1 cellular context compared by ENCODE assay signal in genomic region chr19:45506991-45507863, GRCh38.
TF ChIP-seq lines count a peak whose summit lies in the region.

VASP (plus strand) TSS chr19:45507479; CDS start chr19:45507772, 293 bp downstream.

TF ChIP-seq in K562, 482 proteins besides CTCF, POLR2A, EP300 and RAD21 (continued from another document and continues in another):
- TF ChIP-seq, protein P1, sequence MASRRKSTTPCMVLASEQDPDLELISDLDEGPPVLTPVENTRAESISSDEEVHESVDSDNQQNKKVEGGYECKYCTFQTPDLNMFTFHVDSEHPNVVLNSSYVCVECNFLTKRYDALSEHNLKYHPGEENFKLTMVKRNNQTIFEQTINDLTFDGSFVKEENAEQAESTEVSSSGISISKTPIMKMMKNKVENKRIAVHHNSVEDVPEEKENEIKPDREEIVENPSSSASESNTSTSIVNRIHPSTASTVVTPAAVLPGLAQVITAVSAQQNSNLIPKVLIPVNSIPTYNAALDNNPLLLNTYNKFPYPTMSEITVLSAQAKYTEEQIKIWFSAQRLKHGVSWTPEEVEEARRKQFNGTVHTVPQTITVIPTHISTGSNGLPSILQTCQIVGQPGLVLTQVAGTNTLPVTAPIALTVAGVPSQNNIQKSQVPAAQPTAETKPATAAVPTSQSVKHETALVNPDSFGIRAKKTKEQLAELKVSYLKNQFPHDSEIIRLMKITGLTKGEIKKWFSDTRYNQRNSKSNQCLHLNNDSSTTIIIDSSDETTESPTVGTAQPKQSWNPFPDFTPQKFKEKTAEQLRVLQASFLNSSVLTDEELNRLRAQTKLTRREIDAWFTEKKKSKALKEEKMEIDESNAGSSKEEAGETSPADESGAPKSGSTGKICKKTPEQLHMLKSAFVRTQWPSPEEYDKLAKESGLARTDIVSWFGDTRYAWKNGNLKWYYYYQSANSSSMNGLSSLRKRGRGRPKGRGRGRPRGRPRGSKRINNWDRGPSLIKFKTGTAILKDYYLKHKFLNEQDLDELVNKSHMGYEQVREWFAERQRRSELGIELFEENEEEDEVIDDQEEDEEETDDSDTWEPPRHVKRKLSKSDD (conservative IDR thresholded peaks at IDR 0.05; ENCODE audit: low read length), result no peak
- TF ChIP-seq ATF1 (CRISPR knock-in tag; IDR thresholded peaks at IDR 0.05) (no peak), ATF1 (tag; IDR thresholded peaks at IDR 0.05) (no peak), E2F3 (CRISPR knock-in tag; IDR thresholded peaks at IDR 0.05) (no peak), ZNF174 (CRISPR knock-in tag; IDR thresholded peaks at IDR 0.05) (no peak), FOXA1 (IDR thresholded peaks at IDR 0.05; ENCODE audit: borderline replicate concordance) (no peak), THRB (CRISPR knock-in tag; conservative IDR thresholded peaks at IDR 0.05) (no peak), CEBPB (tag; IDR thresholded peaks at IDR 0.05) (no peak), SREBF1 (IDR thresholded peaks at IDR 0.05; ENCODE audit: borderline replicate concordance, low read depth, low read length) (no peak), PRPF4 (IDR thresholded peaks at IDR 0.05; ENCODE audit: insufficient read depth, low read depth, low read length, poor library complexity, severe bottlenecking) (peak; percentile 43), ZNF512 (tag; IDR thresholded peaks at IDR 0.05) (no peak), ETV6 (IDR thresholded peaks at IDR 0.05; ENCODE audit: borderline replicate concordance in 1 of 2, low read depth in 2 of 2, low read length in 1 of 2) (no peak; a peak in 1 of 4 replicates), ETV6 (CRISPR knock-in tag; IDR thresholded peaks at IDR 0.05; ENCODE audit: borderline replicate concordance) (no peak), CCAR2 (IDR thresholded peaks at IDR 0.05; ENCODE audit: low read depth, low read length) (no peak), NR2C1 (IDR thresholded peaks at IDR 0.05) (no peak), NR2C1 (tag; IDR thresholded peaks at IDR 0.05) (0 out of 2 replicates have a peak, but pooled peaks have one; percentile 5), ZNF253 (CRISPR knock-in tag; conservative IDR thresholded peaks at IDR 0.05) (no peak), MAFG (tag; conservative IDR thresholded peaks at IDR 0.05) (no peak), ZNF436 (CRISPR knock-in tag; IDR thresholded peaks at IDR 0.05) (no peak), ZNF121 (CRISPR knock-in tag; conservative IDR thresholded peaks at IDR 0.05) (no peak), HMGN3 (IDR thresholded peaks at IDR 0.05; ENCODE audit: borderline replicate concordance, extremely low read depth, insufficient read length, low read depth, low read length) (peak; percentile 79), ARHGAP35 (IDR thresholded peaks at IDR 0.05; ENCODE audit: partially characterized antibody) (no peak), CC2D1A (IDR thresholded peaks at IDR 0.05) (0 out of 2 replicates have a peak, but pooled peaks have one; percentile 16), DACH1 (IDR thresholded peaks at IDR 0.05; ENCODE audit: partially characterized antibody) (no peak), HDAC3 (IDR thresholded peaks at IDR 0.05; ENCODE audit: borderline replicate concordance, partially characterized antibody) (no peak), FOSL1 (tag; conservative IDR thresholded peaks at IDR 0.05) (peak; percentile 79), UBTF (IDR thresholded peaks at IDR 0.05; ENCODE audit: borderline replicate concordance in 1 of 2, low read depth in 2 of 2, low read length in 2 of 2) (no peak), MCM7 (IDR thresholded peaks at IDR 0.05) (no peak), HSF4 (CRISPR knock-in tag; IDR thresholded peaks at IDR 0.05; ENCODE audit: borderline replicate concordance) (no peak), KAT2B (IDR thresholded peaks at IDR 0.05; ENCODE audit: low read depth, low read length) (no peak), ZBED1 (IDR thresholded peaks at IDR 0.05) (no peak), KAT8 (IDR thresholded peaks at IDR 0.05; ENCODE audit: low read depth) (no peak), KDM2B (CRISPR knock-in tag; IDR thresholded peaks at IDR 0.05) (no peak), KLF1 (tag; IDR thresholded peaks at IDR 0.05) (no peak; the same call in 1 of the 2 replicates), BCL6 (CRISPR knock-in tag; IDR thresholded peaks at IDR 0.05) (no peak), PHB (CRISPR knock-in tag; IDR thresholded peaks at IDR 0.05) (peak; percentile 72; the same call in 1 of the 2 replicates)
- TF ChIP-seq, protein P2, sequence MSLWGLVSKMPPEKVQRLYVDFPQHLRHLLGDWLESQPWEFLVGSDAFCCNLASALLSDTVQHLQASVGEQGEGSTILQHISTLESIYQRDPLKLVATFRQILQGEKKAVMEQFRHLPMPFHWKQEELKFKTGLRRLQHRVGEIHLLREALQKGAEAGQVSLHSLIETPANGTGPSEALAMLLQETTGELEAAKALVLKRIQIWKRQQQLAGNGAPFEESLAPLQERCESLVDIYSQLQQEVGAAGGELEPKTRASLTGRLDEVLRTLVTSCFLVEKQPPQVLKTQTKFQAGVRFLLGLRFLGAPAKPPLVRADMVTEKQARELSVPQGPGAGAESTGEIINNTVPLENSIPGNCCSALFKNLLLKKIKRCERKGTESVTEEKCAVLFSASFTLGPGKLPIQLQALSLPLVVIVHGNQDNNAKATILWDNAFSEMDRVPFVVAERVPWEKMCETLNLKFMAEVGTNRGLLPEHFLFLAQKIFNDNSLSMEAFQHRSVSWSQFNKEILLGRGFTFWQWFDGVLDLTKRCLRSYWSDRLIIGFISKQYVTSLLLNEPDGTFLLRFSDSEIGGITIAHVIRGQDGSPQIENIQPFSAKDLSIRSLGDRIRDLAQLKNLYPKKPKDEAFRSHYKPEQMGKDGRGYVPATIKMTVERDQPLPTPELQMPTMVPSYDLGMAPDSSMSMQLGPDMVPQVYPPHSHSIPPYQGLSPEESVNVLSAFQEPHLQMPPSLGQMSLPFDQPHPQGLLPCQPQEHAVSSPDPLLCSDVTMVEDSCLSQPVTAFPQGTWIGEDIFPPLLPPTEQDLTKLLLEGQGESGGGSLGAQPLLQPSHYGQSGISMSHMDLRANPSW (CRISPR knock-in tag; IDR thresholded peaks at IDR 0.05), result no peak
- TF ChIP-seq, protein P3, sequence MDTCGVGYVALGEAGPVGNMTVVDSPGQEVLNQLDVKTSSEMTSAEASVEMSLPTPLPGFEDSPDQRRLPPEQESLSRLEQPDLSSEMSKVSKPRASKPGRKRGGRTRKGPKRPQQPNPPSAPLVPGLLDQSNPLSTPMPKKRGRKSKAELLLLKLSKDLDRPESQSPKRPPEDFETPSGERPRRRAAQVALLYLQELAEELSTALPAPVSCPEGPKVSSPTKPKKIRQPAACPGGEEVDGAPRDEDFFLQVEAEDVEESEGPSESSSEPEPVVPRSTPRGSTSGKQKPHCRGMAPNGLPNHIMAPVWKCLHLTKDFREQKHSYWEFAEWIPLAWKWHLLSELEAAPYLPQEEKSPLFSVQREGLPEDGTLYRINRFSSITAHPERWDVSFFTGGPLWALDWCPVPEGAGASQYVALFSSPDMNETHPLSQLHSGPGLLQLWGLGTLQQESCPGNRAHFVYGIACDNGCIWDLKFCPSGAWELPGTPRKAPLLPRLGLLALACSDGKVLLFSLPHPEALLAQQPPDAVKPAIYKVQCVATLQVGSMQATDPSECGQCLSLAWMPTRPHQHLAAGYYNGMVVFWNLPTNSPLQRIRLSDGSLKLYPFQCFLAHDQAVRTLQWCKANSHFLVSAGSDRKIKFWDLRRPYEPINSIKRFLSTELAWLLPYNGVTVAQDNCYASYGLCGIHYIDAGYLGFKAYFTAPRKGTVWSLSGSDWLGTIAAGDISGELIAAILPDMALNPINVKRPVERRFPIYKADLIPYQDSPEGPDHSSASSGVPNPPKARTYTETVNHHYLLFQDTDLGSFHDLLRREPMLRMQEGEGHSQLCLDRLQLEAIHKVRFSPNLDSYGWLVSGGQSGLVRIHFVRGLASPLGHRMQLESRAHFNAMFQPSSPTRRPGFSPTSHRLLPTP (IDR thresholded peaks at IDR 0.05; ENCODE audit: borderline replicate concordance, extremely low read depth, insufficient read length), result no peak
- TF ChIP-seq, protein P4, sequence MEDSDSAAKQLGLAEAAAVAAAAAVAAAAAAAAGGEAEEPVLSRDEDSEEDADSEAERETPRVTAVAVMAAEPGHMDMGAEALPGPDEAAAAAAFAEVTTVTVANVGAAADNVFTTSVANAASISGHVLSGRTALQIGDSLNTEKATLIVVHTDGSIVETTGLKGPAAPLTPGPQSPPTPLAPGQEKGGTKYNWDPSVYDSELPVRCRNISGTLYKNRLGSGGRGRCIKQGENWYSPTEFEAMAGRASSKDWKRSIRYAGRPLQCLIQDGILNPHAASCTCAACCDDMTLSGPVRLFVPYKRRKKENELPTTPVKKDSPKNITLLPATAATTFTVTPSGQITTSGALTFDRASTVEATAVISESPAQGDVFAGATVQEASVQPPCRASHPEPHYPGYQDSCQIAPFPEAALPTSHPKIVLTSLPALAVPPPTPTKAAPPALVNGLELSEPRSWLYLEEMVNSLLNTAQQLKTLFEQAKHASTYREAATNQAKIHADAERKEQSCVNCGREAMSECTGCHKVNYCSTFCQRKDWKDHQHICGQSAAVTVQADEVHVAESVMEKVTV (CRISPR knock-in tag; IDR thresholded peaks at IDR 0.05), result no peak
- TF ChIP-seq, protein P5, sequence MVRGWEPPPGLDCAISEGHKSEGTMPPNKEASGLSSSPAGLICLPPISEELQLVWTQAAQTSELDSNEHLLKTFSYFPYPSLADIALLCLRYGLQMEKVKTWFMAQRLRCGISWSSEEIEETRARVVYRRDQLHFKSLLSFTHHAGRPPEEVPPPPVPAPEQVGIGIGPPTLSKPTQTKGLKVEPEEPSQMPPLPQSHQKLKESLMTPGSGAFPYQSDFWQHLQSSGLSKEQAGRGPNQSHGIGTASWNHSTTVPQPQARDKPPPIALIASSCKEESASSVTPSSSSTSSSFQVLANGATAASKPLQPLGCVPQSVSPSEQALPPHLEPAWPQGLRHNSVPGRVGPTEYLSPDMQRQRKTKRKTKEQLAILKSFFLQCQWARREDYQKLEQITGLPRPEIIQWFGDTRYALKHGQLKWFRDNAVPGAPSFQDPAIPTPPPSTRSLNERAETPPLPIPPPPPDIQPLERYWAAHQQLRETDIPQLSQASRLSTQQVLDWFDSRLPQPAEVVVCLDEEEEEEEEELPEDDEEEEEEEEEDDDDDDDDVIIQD (CRISPR knock-in tag; IDR thresholded peaks at IDR 0.05), result no peak
- TF ChIP-seq, protein P6, sequence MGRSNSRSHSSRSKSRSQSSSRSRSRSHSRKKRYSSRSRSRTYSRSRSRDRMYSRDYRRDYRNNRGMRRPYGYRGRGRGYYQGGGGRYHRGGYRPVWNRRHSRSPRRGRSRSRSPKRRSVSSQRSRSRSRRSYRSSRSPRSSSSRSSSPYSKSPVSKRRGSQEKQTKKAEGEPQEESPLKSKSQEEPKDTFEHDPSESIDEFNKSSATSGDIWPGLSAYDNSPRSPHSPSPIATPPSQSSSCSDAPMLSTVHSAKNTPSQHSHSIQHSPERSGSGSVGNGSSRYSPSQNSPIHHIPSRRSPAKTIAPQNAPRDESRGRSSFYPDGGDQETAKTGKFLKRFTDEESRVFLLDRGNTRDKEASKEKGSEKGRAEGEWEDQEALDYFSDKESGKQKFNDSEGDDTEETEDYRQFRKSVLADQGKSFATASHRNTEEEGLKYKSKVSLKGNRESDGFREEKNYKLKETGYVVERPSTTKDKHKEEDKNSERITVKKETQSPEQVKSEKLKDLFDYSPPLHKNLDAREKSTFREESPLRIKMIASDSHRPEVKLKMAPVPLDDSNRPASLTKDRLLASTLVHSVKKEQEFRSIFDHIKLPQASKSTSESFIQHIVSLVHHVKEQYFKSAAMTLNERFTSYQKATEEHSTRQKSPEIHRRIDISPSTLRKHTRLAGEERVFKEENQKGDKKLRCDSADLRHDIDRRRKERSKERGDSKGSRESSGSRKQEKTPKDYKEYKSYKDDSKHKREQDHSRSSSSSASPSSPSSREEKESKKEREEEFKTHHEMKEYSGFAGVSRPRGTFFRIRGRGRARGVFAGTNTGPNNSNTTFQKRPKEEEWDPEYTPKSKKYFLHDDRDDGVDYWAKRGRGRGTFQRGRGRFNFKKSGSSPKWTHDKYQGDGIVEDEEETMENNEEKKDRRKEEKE (IDR thresholded peaks at IDR 0.05; ENCODE audit: borderline replicate concordance in 1 of 2, control insufficient read depth in 1 of 2, low read depth in 2 of 2, low read length in 1 of 2), result peak in 1 of 2 experiments; percentile 81; a peak in 2 of 4 replicates
